8 cellular contexts compared by ENCODE assay signal in genomic region chr14:77301103-77301502, GRCh38. TPM values are rescaled to one million over a fixed set of nuclear protein-coding genes. Genes with fewer than 3 reads are reported as not detected.
A peak's percentile ranks its signal among the peaks of the same experiment; 100 is the strongest.
DNase-seq lines count a peak whose midpoint lies in the region; ATAC-seq and TF ChIP-seq lines count a peak whose summit lies in the region.

No MANE protein-coding gene starts in this region.

- POLR2A ChIA-PET in activated CD8-positive, alpha-beta T cell treated with anti-CD3 and anti-CD28 coated beads, Interleukin-2, amount 10 ng/mL, durations not matched to agents 7 days and 5 days (lab: Charles Lee) = no interaction called here

- H3K36me3 Mint-ChIP-seq in activated CD8-positive, alpha-beta T cell treated with anti-CD3 and anti-CD28 coated beads, Interleukin-2, amount 10 ng/mL, durations not matched to agents 7 days and 5 days (ENCODE audit: low read depth) = no peaks in the 10 kb centered on the region
- H3K36me3 Mint-ChIP-seq in stimulated activated naive B cell treated with anti-CD40 and anti-IgM and Interleukin-4, amounts not matched to agents 10 μg/mL and 1 μg/mL and 100 μg/mL, for 72 hours = peaks cover 31 to 49% of the 10 kb centered on the region in 2 donors

- CTCF ChIA-PET in activated CD8-positive, alpha-beta T cell treated with anti-CD3 and anti-CD28 coated beads, Interleukin-2, amount 10 ng/mL, durations not matched to agents 7 days and 5 days (lab: Charles Lee) = interaction anchor here (0.5 to 8.9 kb wide), 17 partner anchors 9 to 252 kb away, joined by 3 to 214 read pairs (median 4); partner anchors contain the start of genes GSTZ1 and POMT2

- no peak overlapping the region for H3K27ac Mint-ChIP-seq in activated CD8-positive, alpha-beta T cell treated with anti-CD3 and anti-CD28 coated beads, Interleukin-2, amount 10 ng/mL, durations not matched to agents 7 days and 5 days
- H3K27ac Mint-ChIP-seq in stimulated activated naive B cell treated with anti-CD40 and anti-IgM and Interleukin-4, amounts not matched to agents 10 μg/mL and 1 μg/mL and 100 μg/mL, for 72 hours = no peak overlapping the region

- H3K4me3 Mint-ChIP-seq in activated CD8-positive, alpha-beta T cell treated with anti-CD3 and anti-CD28 coated beads, Interleukin-2, amount 10 ng/mL, durations not matched to agents 7 days and 5 days = no peak overlapping the region
- no peak overlapping the region for H3K4me3 Mint-ChIP-seq in stimulated activated naive B cell treated with anti-CD40 and anti-IgM and Interleukin-4, amounts not matched to agents 10 μg/mL and 1 μg/mL and 100 μg/mL, for 72 hours

- H3K27me3 Mint-ChIP-seq in activated CD8-positive, alpha-beta T cell treated with anti-CD3 and anti-CD28 coated beads, Interleukin-2, amount 10 ng/mL, durations not matched to agents 7 days and 5 days (ENCODE audit: low read depth) = no peaks in the 10 kb centered on the region
- H3K27me3 Mint-ChIP-seq in stimulated activated naive B cell treated with anti-CD40 and anti-IgM and Interleukin-4, amounts not matched to agents 10 μg/mL and 1 μg/mL and 100 μg/mL, for 72 hours = no peaks in the 10 kb centered on the region

- ATAC-seq in activated CD8-positive, alpha-beta T cell treated with anti-CD3 and anti-CD28 coated beads, Interleukin-2, amount 10 ng/mL, durations not matched to agents 7 days and 5 days = peak; percentile 57
- ATAC-seq in stimulated activated naive B cell treated with anti-CD40 and anti-IgM and Interleukin-4, amounts not matched to agents 10 μg/mL and 1 μg/mL and 100 μg/mL, for 72 hours (replicated peaks) = peak; percentile 75 to 81
- ATAC-seq in HG02852 (IDR thresholded peaks at IDR 0.05; ENCODE audit: unreplicated experiment) = no peak

- peaks cover 15% of the 10 kb centered on the region for H3K4me1 Mint-ChIP-seq in activated CD8-positive, alpha-beta T cell treated with anti-CD3 and anti-CD28 coated beads, Interleukin-2, amount 10 ng/mL, durations not matched to agents 7 days and 5 days (ENCODE audit: low read depth)
- H3K4me1 Mint-ChIP-seq in stimulated activated naive B cell treated with anti-CD40 and anti-IgM and Interleukin-4, amounts not matched to agents 10 μg/mL and 1 μg/mL and 100 μg/mL, for 72 hours = no peaks in the 10 kb centered on the region

- H3K4me3 ChIP-seq in epithelial cell of esophagus (ENCODE audit: low read length) = no peak overlapping the region

- DNase-seq in AML-193 (lab: John Stamatoyannopoulos, UW) = peak; percentile 33 to 59
- DNase-seq in GM20000 (ENCODE audit: low spot score) = peak; percentile 62
- DNase-seq in NCI-H510A (lab: John Stamatoyannopoulos, UW) = peak; percentile 26
- peak; percentile 73 for DNase-seq in activated CD8-positive, alpha-beta T cell treated with anti-CD3 and anti-CD28 coated beads, Interleukin-2, amount 10 ng/mL, durations not matched to agents 7 days and 5 days
- peak; percentile 87 for DNase-seq in epithelial cell of esophagus (ENCODE audit: low read depth)
- peak; percentile 91 for DNase-seq in midbrain (lab: John Stamatoyannopoulos, UW)
- DNase-seq in stimulated activated naive B cell treated with anti-CD40 and anti-IgM and Interleukin-4, amounts not matched to agents 10 μg/mL and 1 μg/mL and 100 μg/mL, for 72 hours = peak; percentile 41

- no peaks in the 10 kb centered on the region for H3K9me3 Mint-ChIP-seq in activated CD8-positive, alpha-beta T cell treated with anti-CD3 and anti-CD28 coated beads, Interleukin-2, amount 10 ng/mL, durations not matched to agents 7 days and 5 days (ENCODE audit: insufficient read depth)
- H3K9me3 Mint-ChIP-seq in stimulated activated naive B cell treated with anti-CD40 and anti-IgM and Interleukin-4, amounts not matched to agents 10 μg/mL and 1 μg/mL and 100 μg/mL, for 72 hours = no peaks in the 10 kb centered on the region

- TF ChIP-seq CTCF in GM20000 (IDR thresholded peaks at IDR 0.05; ENCODE audit: extremely low read depth, missing control alignments) = peak; percentile 83
- TF ChIP-seq CTCF in epithelial cell of esophagus (IDR thresholded peaks at IDR 0.05; ENCODE audit: insufficient read depth, low read depth, low read length, missing control alignments) = peak; percentile 97

RNA-seq across cellular contexts. Expression of gene POMT2, which starts 19.6 kb away (rescaled TPM):
- total RNA-seq in activated CD8-positive, alpha-beta T cell treated with anti-CD3 and anti-CD28 coated beads, Interleukin-2, amount 10 ng/mL, durations not matched to agents 7 days and 5 days = 10 to 100 TPM; 15.0 to 15.5 TPM

RNA-seq across cellular contexts. Expression of gene GSTZ1, which starts 19.7 kb away (rescaled TPM):
- 10 to 100 TPM; 11.7 to 15.1 TPM for total RNA-seq in activated CD8-positive, alpha-beta T cell treated with anti-CD3 and anti-CD28 coated beads, Interleukin-2, amount 10 ng/mL, durations not matched to agents 7 days and 5 days

RNA-seq across cellular contexts. Expression of gene NGB, which starts 30.1 kb away (rescaled TPM):
- total RNA-seq in activated CD8-positive, alpha-beta T cell treated with anti-CD3 and anti-CD28 coated beads, Interleukin-2, amount 10 ng/mL, durations not matched to agents 7 days and 5 days = not detected

Comparison
In these comparisons a context has a peak if more than half of its experiments do, and no peak if none do; other contexts are left out.
1. DNase-seq: peak in every context shown above with its lines; median percentile 91 in midbrain; 87 in epithelial cell of esophagus; 73 in activated CD8-positive, alpha-beta T cell treated with anti-CD3 and anti-CD28 coated beads, Interleukin-2, amount 10 ng/mL, durations not matched to agents 7 days and 5 days; 62 in GM20000; 46 in AML-193; 41 in stimulated activated naive B cell treated with anti-CD40 and anti-IgM and Interleukin-4, amounts not matched to agents 10 μg/mL and 1 μg/mL and 100 μg/mL, for 72 hours; 26 in NCI-H510A.